In genomic region chr3:128648402-128648801, GRCh38 we compare ENCODE assay signal across 9 cellular contexts. TPM values are rescaled to one million over a fixed set of nuclear protein-coding genes. Genes with fewer than 3 reads are reported as not detected.
A peak's percentile ranks its signal among the peaks of the same experiment; 100 is the strongest.
DNase-seq lines count a peak whose midpoint lies in the region; ATAC-seq and TF ChIP-seq lines count a peak whose summit lies in the region.
"Had no signal": no experiment of that assay in that cellular context is flagged by ENCODE, and none has a peak within 500 bp of the region (broad histone marks: within the 10 kb centered on the region; RNA-seq: fewer than 3 reads in every experiment).

No MANE protein-coding gene starts in this region.

- TF ChIP-seq CTCF in GM23338 (conservative IDR thresholded peaks at IDR 0.05; ENCODE audit: low read depth in 2 of 2) (no peak), PC-9 (conservative IDR thresholded peaks at IDR 0.05) (no peak), progenitor cell of endocrine pancreas (IDR thresholded peaks at IDR 0.05; ENCODE audit: unreplicated experiment) (no peak)

- DNase-seq in GM23338 (ENCODE audit: low spot score) (no peak), PC-9 (no peak), progenitor cell of endocrine pancreas (ENCODE audit: low spot score, unreplicated experiment) (no peak), neuronal stem cell (ENCODE audit: low spot score) (no peak)
- DNase-seq in effector memory CD8-positive, alpha-beta T cell: no peak
- DNase-seq: activated CD8-positive, alpha-beta memory T cell treated with anti-CD3 and anti-CD28 coated beads, Interleukin-2, amount 50 U/mL, for 48 hours; ovary had no signal

- H3K79me1 ChIP-seq in neuronal stem cell (ENCODE audit: low read depth, low read length): peaks cover 6% of the 10 kb centered on the region

- H2BK120ac ChIP-seq in neuronal stem cell (ENCODE audit: low read depth, low read length): no peak overlapping the region

- H3K4me1 ChIP-seq in GM23338 (ENCODE audit: insufficient read depth): peaks cover 9% of the 10 kb centered on the region
- peaks cover 9% of the 10 kb centered on the region for H3K4me1 ChIP-seq in PC-9 (replicated peaks; ENCODE audit: insufficient read depth)
- H3K4me1 ChIP-seq in neuronal stem cell (ENCODE audit: control insufficient read depth in 2 of 2, insufficient read depth in 1 of 2, low read depth in 1 of 2, low read length in 2 of 2): peaks cover 2 to 9% of the 10 kb centered on the region in 2 donors

- POLR2A ChIA-PET in PC-9 (lab: Charles Lee; ENCODE audit: unreplicated experiment): no interaction called here

- H3K27ac ChIP-seq in GM23338 (ENCODE audit: low read depth): no peak overlapping the region
- H3K27ac ChIP-seq in PC-9: no peak overlapping the region
- H3K27ac ChIP-seq in neuronal stem cell (replicated peaks; ENCODE audit: low read length): no peak overlapping the region
- H3K27ac ChIP-seq: ovary had no signal

- no peak overlapping the region for H4K8ac ChIP-seq in neuronal stem cell (ENCODE audit: low read depth, low read length)

- H2AFZ ChIP-seq in GM23338: no peak overlapping the region
- H2AFZ ChIP-seq in PC-9: no peak overlapping the region
- no peak overlapping the region for H2AFZ ChIP-seq in neuronal stem cell (ENCODE audit: low read length)

- H2BK12ac ChIP-seq in neuronal stem cell (ENCODE audit: low read length): no peak overlapping the region

- BruUV-seq in PC-9 (replicated peaks; lab: Mats Ljungman, UMichigan): no TSS peak

- H3K4ac ChIP-seq in neuronal stem cell (ENCODE audit: low read length): no peak overlapping the region

- H2BK5ac ChIP-seq in neuronal stem cell (ENCODE audit: low read length): no peak overlapping the region

- no peak overlapping the region for H3K9ac ChIP-seq in neuronal stem cell (ENCODE audit: low read depth, low read length, poor library complexity)

- H3K36me3 ChIP-seq in GM23338 (ENCODE audit: insufficient read depth) (peaks cover 13% of the 10 kb centered on the region), PC-9 (ENCODE audit: low read depth) (peaks cover 12% of the 10 kb centered on the region), neuronal stem cell (replicated peaks in 1 of 2; ENCODE audit: control insufficient read depth in 2 of 2, insufficient read depth in 2 of 2, low read length in 2 of 2) (peaks cover 7 to 38% of the 10 kb centered on the region in 2 donors)
- H3K36me3 ChIP-seq: ovary had no signal

- intact Hi-C loops in PC-9 (cut with micrococcal nuclease; ENCODE audit: unreplicated experiment): no loop called here

- peaks cover 17% of the 10 kb centered on the region for H3K36me3 Mint-ChIP-seq in GM23338 (ENCODE audit: low read depth)
- peaks cover 45% of the 10 kb centered on the region for H3K36me3 Mint-ChIP-seq in effector memory CD8-positive, alpha-beta T cell (ENCODE audit: insufficient read depth)
- peaks cover 2% of the 10 kb centered on the region for H3K36me3 Mint-ChIP-seq in progenitor cell of endocrine pancreas (ENCODE audit: insufficient read depth)

- no peak overlapping the region for H3K23ac ChIP-seq in neuronal stem cell (ENCODE audit: low read depth, low read length, poor library complexity)

- peak overlapping the region; percentile 91 for H3K4me2 ChIP-seq in GM23338
- peak overlapping the region; percentile 97 for H3K4me2 ChIP-seq in PC-9
- no peak overlapping the region for H3K4me2 ChIP-seq in neuronal stem cell (ENCODE audit: insufficient read depth, low read length, poor library complexity, severe bottlenecking)

- ATAC-seq in GM23338 (no peak), GM18858 (IDR thresholded peaks at IDR 0.05; ENCODE audit: unreplicated experiment) (no peak), GM21447 (IDR thresholded peaks at IDR 0.05; ENCODE audit: unreplicated experiment) (no peak)
- no peak for ATAC-seq in effector memory CD8-positive, alpha-beta T cell (replicated peaks)

- no peak overlapping the region for H3K4me3 Mint-ChIP-seq in GM23338
- peak overlapping the region; percentile 86 for H3K4me3 Mint-ChIP-seq in effector memory CD8-positive, alpha-beta T cell
- peak overlapping the region; percentile 87 for H3K4me3 Mint-ChIP-seq in progenitor cell of endocrine pancreas (ENCODE audit: low read depth)

- H3F3A ChIP-seq in GM23338 (replicated peaks; ENCODE audit: low read depth): peaks cover 4% of the 10 kb centered on the region; the same call in 1 of the 2 replicates
- H3F3A ChIP-seq in PC-9 (ENCODE audit: insufficient read depth, low read depth): peaks cover 10% of the 10 kb centered on the region; the same call in 1 of the 2 replicates

- H3K27me3 Mint-ChIP-seq in GM23338 (ENCODE audit: insufficient read depth, low read depth, poor library complexity): peaks cover 3% of the 10 kb centered on the region
- no peaks in the 10 kb centered on the region for H3K27me3 Mint-ChIP-seq in effector memory CD8-positive, alpha-beta T cell
- no peaks in the 10 kb centered on the region for H3K27me3 Mint-ChIP-seq in progenitor cell of endocrine pancreas

- H4K20me1 ChIP-seq in GM23338 (replicated peaks; ENCODE audit: insufficient read depth): peaks cover 33% of the 10 kb centered on the region
- peaks cover 60% of the 10 kb centered on the region for H4K20me1 ChIP-seq in PC-9 (ENCODE audit: insufficient read depth)

- H3K9me2 ChIP-seq in GM23338 (ENCODE audit: insufficient read depth): no peaks in the 10 kb centered on the region
- H3K9me2 ChIP-seq in PC-9 (ENCODE audit: insufficient read depth): no peaks in the 10 kb centered on the region

- no peak overlapping the region for H2AK5ac ChIP-seq in neuronal stem cell (ENCODE audit: low read depth, low read length)

- H4K91ac ChIP-seq in neuronal stem cell (ENCODE audit: low read depth, low read length, poor library complexity): no peak overlapping the region

- H3K79me2 ChIP-seq in GM23338 (replicated peaks; ENCODE audit: insufficient read depth): peaks cover 72% of the 10 kb centered on the region
- peaks cover 71% of the 10 kb centered on the region for H3K79me2 ChIP-seq in PC-9 (ENCODE audit: low read depth)

- H3K18ac ChIP-seq in neuronal stem cell (ENCODE audit: low read length): no peak overlapping the region

- WGBS in neuronal stem cell (ENCODE audit: extremely low coverage in 2 of 2, insufficient read length in 2 of 2, insufficient replicate concordance in 1 of 2), 2 donors: no CpG with 5 or more reads among the region's 4 CpGs

- no peak overlapping the region for H2BK15ac ChIP-seq in neuronal stem cell (ENCODE audit: low read length)

- CTCF ChIA-PET in PC-9 (lab: Charles Lee): no interaction called here

- no peak overlapping the region for H3K14ac ChIP-seq in neuronal stem cell (ENCODE audit: low read length)

- no peaks in the 10 kb centered on the region for H3K27me3 ChIP-seq in GM23338 (ENCODE audit: insufficient read depth)
- no peaks in the 10 kb centered on the region for H3K27me3 ChIP-seq in PC-9 (ENCODE audit: insufficient read depth, low read depth)
- no peaks in the 10 kb centered on the region for H3K27me3 ChIP-seq in neuronal stem cell (ENCODE audit: control insufficient read depth in 3 of 3, insufficient read depth in 3 of 3, low read depth in 1 of 3, low read length in 3 of 3)
- H3K27me3 ChIP-seq: ovary had no signal

- H3K27ac Mint-ChIP-seq in GM23338 (no peak overlapping the region), progenitor cell of endocrine pancreas (no peak overlapping the region)
- peak overlapping the region; percentile 90 to 94 for H3K27ac Mint-ChIP-seq in effector memory CD8-positive, alpha-beta T cell

- peak overlapping the region; percentile 82 for H3K4me3 ChIP-seq in GM23338
- H3K4me3 ChIP-seq in PC-9: peak overlapping the region; percentile 98; the same call in 1 of the 2 replicates
- peak overlapping the region in 1 of 2 donors; percentile 100 for H3K4me3 ChIP-seq in neuronal stem cell (ENCODE audit: low read length in 2 of 2)

- H3K9me3 Mint-ChIP-seq in GM23338 (peaks cover 3% of the 10 kb centered on the region; the same call in 2 of the 3 replicates), progenitor cell of endocrine pancreas (ENCODE audit: low read depth) (no peaks in the 10 kb centered on the region)
- no peaks in the 10 kb centered on the region for H3K9me3 Mint-ChIP-seq in effector memory CD8-positive, alpha-beta T cell

- H3K9me3 ChIP-seq in PC-9 (ENCODE audit: insufficient read depth, low read depth) (no peaks in the 10 kb centered on the region), neuronal stem cell (replicated peaks in 1 of 2; ENCODE audit: control insufficient read depth in 2 of 2, insufficient read depth in 1 of 2, low read depth in 1 of 2, low read length in 2 of 2) (peaks cover 0 to 4% of the 10 kb centered on the region in 2 donors)
- H3K9me3 ChIP-seq: ovary had no signal

- H3K4me1 Mint-ChIP-seq in GM23338 (peaks cover 10% of the 10 kb centered on the region; the same call in 2 of the 3 replicates), progenitor cell of endocrine pancreas (ENCODE audit: low read depth) (peaks cover 11% of the 10 kb centered on the region)
- peaks cover 22 to 28% of the 10 kb centered on the region in 2 donors for H3K4me1 Mint-ChIP-seq in effector memory CD8-positive, alpha-beta T cell (ENCODE audit: low read depth in 2 of 2)

TF ChIP-seq in GM23338, 12 proteins besides CTCF, POLR2A, EP300 and RAD21 (continues in another document):
- no peak for TF ChIP-seq REST (IDR thresholded peaks at IDR 0.05; ENCODE audit: unreplicated experiment)

RNA-seq across cellular contexts. Expression of gene RPN1, which starts 2.2 kb away (rescaled TPM):
- 218 and 231 TPM in 2 replicates for total RNA-seq in GM23338 (2014; rRNA removed; shearing (Covaris generic))
- 108 and 111 TPM in 2 replicates for polyA plus RNA-seq in GM23338 (2016; fragmentation: Nextera tagmentation; extraction: Ambion mirVana)
- total RNA-seq in PC-9 (2021): 185 and 191 TPM in 2 replicates
- total RNA-seq in progenitor cell of endocrine pancreas: 166 and 170 TPM in 2 replicates
- 119 TPM for polyA plus RNA-seq in neuronal stem cell (2013, experiment 1 of 2)
- polyA plus RNA-seq in neuronal stem cell (2013, experiment 2 of 2): 117 TPM

Comparison
In these comparisons a context has a peak if more than half of its experiments do, and no peak if none do; other contexts are left out.
1. H3K27ac Mint-ChIP-seq: peak in effector memory CD8-positive, alpha-beta T cell (2 of 2); none in GM23338 (single experiment) and progenitor cell of endocrine pancreas (single experiment).